1 cellular context compared by ENCODE assay signal in the genomic region with DNA sequence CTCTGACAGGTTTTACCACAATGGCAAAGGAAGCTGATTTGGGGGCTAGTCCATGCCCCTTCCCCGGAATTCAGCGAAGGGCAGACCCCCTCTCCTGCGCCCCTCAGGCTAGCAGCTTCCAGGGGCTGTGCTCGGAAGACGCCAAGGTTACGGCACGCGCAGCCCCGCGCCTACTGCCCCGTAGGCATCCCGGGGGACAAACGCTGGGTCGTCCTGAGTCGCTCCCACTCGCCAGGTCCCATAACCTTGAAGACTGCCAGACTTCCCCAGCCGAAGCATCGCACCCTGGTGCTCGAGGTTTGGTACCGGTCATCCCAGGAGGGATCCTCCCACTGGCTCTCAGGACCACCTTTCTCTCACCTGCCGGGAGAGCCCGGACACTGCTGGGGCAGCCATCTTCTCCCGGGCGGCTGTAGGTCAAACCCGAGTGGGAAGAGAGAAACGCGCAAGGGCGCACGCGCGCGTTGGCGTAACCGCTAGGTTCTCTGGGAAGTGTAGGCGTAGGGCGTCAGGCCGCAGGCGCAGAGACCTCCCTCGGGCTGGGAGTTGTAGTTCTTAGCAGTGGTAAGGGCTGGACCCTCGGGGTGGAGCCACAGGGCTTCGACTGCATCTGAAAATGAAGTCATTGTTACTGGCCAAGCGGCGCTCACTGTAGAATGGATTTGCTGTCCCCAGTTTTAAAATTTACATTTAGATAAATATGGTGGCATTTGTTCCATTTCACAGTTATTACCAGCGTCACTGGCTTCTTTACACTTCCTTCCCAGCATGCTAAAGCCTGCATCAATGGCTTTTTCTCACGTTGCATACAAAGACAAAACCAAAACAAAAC.
TF ChIP-seq lines count a peak whose summit lies in the region.

A gene with protein sequence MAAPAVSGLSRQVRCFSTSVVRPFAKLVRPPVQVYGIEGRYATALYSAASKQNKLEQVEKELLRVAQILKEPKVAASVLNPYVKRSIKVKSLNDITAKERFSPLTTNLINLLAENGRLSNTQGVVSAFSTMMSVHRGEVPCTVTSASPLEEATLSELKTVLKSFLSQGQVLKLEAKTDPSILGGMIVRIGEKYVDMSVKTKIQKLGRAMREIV (minus strand): TSS at position 437 of the 832 bp plus-strand sequence. CDS start 41 bp downstream, at position 396.

TF ChIP-seq in liver, 16 proteins besides CTCF, POLR2A, EP300 and RAD21 (continued from another document):
- TF ChIP-seq JUND (IDR thresholded peaks at IDR 0.05): peak; percentile 50 to 65
- peak; percentile 25 to 32 for TF ChIP-seq RXRA (IDR thresholded peaks at IDR 0.05)
- no peak for TF ChIP-seq HNF4G (IDR thresholded peaks at IDR 0.05)
- no peak for TF ChIP-seq HNF4A (conservative IDR thresholded peaks at IDR 0.05)
- TF ChIP-seq NR2F2 (IDR thresholded peaks at IDR 0.05): peak; percentile 53
- TF ChIP-seq, protein P1, sequence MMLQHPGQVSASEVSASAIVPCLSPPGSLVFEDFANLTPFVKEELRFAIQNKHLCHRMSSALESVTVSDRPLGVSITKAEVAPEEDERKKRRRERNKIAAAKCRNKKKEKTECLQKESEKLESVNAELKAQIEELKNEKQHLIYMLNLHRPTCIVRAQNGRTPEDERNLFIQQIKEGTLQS (IDR thresholded peaks at IDR 0.05): no peak
- peak in 1 of 2 donors; percentile 16 for TF ChIP-seq GABPA (IDR thresholded peaks at IDR 0.05 in 1 of 2, conservative IDR thresholded peaks at IDR 0.05 in 1 of 2)
- peak; percentile 98 for TF ChIP-seq YY1 (IDR thresholded peaks at IDR 0.05)
- TF ChIP-seq, protein P2, sequence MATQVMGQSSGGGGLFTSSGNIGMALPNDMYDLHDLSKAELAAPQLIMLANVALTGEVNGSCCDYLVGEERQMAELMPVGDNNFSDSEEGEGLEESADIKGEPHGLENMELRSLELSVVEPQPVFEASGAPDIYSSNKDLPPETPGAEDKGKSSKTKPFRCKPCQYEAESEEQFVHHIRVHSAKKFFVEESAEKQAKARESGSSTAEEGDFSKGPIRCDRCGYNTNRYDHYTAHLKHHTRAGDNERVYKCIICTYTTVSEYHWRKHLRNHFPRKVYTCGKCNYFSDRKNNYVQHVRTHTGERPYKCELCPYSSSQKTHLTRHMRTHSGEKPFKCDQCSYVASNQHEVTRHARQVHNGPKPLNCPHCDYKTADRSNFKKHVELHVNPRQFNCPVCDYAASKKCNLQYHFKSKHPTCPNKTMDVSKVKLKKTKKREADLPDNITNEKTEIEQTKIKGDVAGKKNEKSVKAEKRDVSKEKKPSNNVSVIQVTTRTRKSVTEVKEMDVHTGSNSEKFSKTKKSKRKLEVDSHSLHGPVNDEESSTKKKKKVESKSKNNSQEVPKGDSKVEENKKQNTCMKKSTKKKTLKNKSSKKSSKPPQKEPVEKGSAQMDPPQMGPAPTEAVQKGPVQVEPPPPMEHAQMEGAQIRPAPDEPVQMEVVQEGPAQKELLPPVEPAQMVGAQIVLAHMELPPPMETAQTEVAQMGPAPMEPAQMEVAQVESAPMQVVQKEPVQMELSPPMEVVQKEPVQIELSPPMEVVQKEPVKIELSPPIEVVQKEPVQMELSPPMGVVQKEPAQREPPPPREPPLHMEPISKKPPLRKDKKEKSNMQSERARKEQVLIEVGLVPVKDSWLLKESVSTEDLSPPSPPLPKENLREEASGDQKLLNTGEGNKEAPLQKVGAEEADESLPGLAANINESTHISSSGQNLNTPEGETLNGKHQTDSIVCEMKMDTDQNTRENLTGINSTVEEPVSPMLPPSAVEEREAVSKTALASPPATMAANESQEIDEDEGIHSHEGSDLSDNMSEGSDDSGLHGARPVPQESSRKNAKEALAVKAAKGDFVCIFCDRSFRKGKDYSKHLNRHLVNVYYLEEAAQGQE (IDR thresholded peaks at IDR 0.05): peak; percentile 87
